11 cellular contexts compared by ENCODE assay signal in genomic region chr7:156420496-156420895, GRCh38.
"Had no signal": no experiment of that assay in that cellular context is flagged by ENCODE, and none has a peak within 500 bp of the region (broad histone marks: within the 10 kb centered on the region; RNA-seq: fewer than 3 reads in every experiment).

No MANE protein-coding gene starts in this region.

- H3K4me1 ChIP-seq: HAP-1 had no signal

- H3K36me3 ChIP-seq: HAP-1 had no signal

- ATAC-seq: GM23338, HCT116 had no signal

- H3K9me3 ChIP-seq: HAP-1 had no signal

- FAIRE-seq: H1, H54 had no signal

- DNase-seq: GM23248, GOT3, H7, H9, HCEC 1CT, HFFc6 had no signal

- H3K27ac ChIP-seq: GM23248 had no signal

- H3K4me3 ChIP-seq: GM23248, GM23338, HAP-1 had no signal
